ENCODE assay signal across 9 cellular contexts in the genomic region with DNA sequence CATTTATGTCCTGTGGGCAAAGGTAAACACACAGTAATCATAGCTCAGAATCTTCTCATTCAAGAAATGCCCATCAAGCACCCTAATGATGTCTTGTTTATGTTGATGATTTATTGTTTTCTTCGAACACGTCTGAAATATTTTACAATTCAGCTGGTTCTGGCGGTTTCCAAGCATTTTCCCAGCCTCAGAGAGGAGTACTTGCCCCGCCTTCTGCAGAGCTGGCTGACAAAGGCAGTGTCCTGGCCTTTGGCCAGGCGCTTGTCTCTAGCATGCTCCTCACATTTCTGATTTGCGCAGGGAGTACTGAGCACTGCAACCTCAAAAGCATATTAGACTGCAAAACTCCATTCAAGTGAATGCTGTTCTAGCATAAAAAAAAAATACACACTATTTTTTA.
DNase-seq lines count a peak whose midpoint lies in the region; ATAC-seq and TF ChIP-seq lines count a peak whose summit lies in the region.
"Had no signal": no experiment of that assay in that cellular context is flagged by ENCODE, and none has a peak within 500 bp of the region (broad histone marks: within the 10 kb centered on the region; RNA-seq: fewer than 3 reads in every experiment).

No MANE protein-coding gene starts in this region.

- no peak for TF ChIP-seq POLR2A in heart left ventricle (IDR thresholded peaks at IDR 0.05)

- DNase-seq in HT-29 (ENCODE audit: low spot score) (peak; percentile 20), RPMI8226 (peak; percentile 18), heart left ventricle (peak; percentile 36 to 79 (median 54)), skeletal muscle cell (ENCODE audit: low read depth) (peak; percentile 68), DMS114 treated with DMSO at 0.1 percent for 48 hours (lab: John Stamatoyannopoulos, UW; ENCODE audit: unreplicated experiment) (no peak), NCI-H526 treated with DMSO at 0.1 percent for 48 hours (lab: John Stamatoyannopoulos, UW) (no peak)

- no peak overlapping the region for H3K27ac ChIP-seq in heart left ventricle
- H3K27ac ChIP-seq: SJSA1 had no signal

- no peaks in the 10 kb centered on the region for H3K36me3 ChIP-seq in heart left ventricle
- H3K36me3 ChIP-seq: SJSA1 had no signal

- peaks cover 0 to 4% (median 0%) of the 10 kb centered on the region in 12 donors for H3K4me1 ChIP-seq in heart left ventricle
- H3K4me1 ChIP-seq: SJSA1 had no signal

- no peaks in the 10 kb centered on the region for H3K9me3 ChIP-seq in heart left ventricle
- H3K9me3 ChIP-seq: SJSA1 had no signal

- WGBS in heart left ventricle, 4 donors = 10 to 20% (median 13%) methylated on average over 6 of the region's 6 CpGs

- intact Hi-C loops in heart left ventricle (cut with DNase I) = no loop called here

- TF ChIP-seq CTCF in heart left ventricle (IDR thresholded peaks at IDR 0.05) = no peak

- no peaks in the 10 kb centered on the region for H3K27me3 ChIP-seq in heart left ventricle
- H3K27me3 ChIP-seq: SJSA1 had no signal

- no peak overlapping the region for H3K4me3 ChIP-seq in heart left ventricle
- no peak overlapping the region for H3K4me3 ChIP-seq in skeletal muscle cell (ENCODE audit: low read depth, low read length)
- H3K4me3 ChIP-seq: SJSA1 had no signal

- ATAC-seq in heart left ventricle = peak in 3 of 4 donors; percentile 79 to 85 (median 83)
- ATAC-seq in HG03135 (IDR thresholded peaks at IDR 0.05; ENCODE audit: unreplicated experiment) = no peak
- ATAC-seq in GM18498 (IDR thresholded peaks at IDR 0.05; ENCODE audit: unreplicated experiment) = no peak

Comparison
In these comparisons a context has a peak if more than half of its experiments do, and no peak if none do; other contexts are left out.
1. DNase-seq: peak in HT-29 (single experiment), RPMI8226 (single experiment), heart left ventricle (5 of 5) and skeletal muscle cell (single experiment); none in DMS114 treated with DMSO at 0.1 percent for 48 hours (single experiment) and NCI-H526 treated with DMSO at 0.1 percent for 48 hours (single experiment).
2. ATAC-seq: peak in heart left ventricle (3 of 4); none in HG03135 (single experiment) and GM18498 (single experiment).